8 cellular contexts compared by ENCODE assay signal in genomic region chr1:159925713-159926066, GRCh38. TPM values are rescaled to one million over a fixed set of nuclear protein-coding genes. Genes with fewer than 3 reads are reported as not detected.
DNase-seq lines count a peak whose midpoint lies in the region; ATAC-seq and TF ChIP-seq lines count a peak whose summit lies in the region.

No MANE protein-coding gene starts in this region.

- H3K14ac ChIP-seq in mesenchymal stem cell (ENCODE audit: low read length in 2 of 2) = peak overlapping the region in 1 of 2 experiments; percentile 73

- H3K9me3 ChIP-seq in HUES6 (ENCODE audit: control insufficient read depth, insufficient read depth, low read depth, low read length) (no peaks in the 10 kb centered on the region), mesenchymal stem cell (ENCODE audit: control insufficient read depth, low read length) (no peaks in the 10 kb centered on the region)

- H3K27me3 ChIP-seq in HUES6 (ENCODE audit: control insufficient read depth, insufficient read depth, low read length) (no peaks in the 10 kb centered on the region), brain microvascular endothelial cell (replicated peaks) (no peaks in the 10 kb centered on the region), mesenchymal stem cell (ENCODE audit: control insufficient read depth in 1 of 2, insufficient read depth in 1 of 2, low read length in 2 of 2) (peaks cover 4 to 6% of the 10 kb centered on the region in 2 experiments)

- H2AFZ ChIP-seq in mesenchymal stem cell (ENCODE audit: low read depth, low read length) = peak overlapping the region; percentile 73

- H2BK15ac ChIP-seq in mesenchymal stem cell (ENCODE audit: low read depth, poor library complexity, severe bottlenecking) = no peak overlapping the region

- WGBS in mesenchymal stem cell = 5% methylated on average over 7 of the region's 8 CpGs

- H3K36me3 ChIP-seq in HUES6 (ENCODE audit: control insufficient read depth, insufficient read depth, low read length) = peaks cover 9% of the 10 kb centered on the region
- H3K36me3 ChIP-seq in brain microvascular endothelial cell (replicated peaks) = no peaks in the 10 kb centered on the region
- peaks cover 4 to 6% of the 10 kb centered on the region in 2 experiments for H3K36me3 ChIP-seq in mesenchymal stem cell (ENCODE audit: control insufficient read depth in 1 of 2, insufficient read depth in 2 of 2, low read depth in 1 of 2, low read length in 2 of 2)

- H3K4ac ChIP-seq in mesenchymal stem cell (ENCODE audit: low read depth in 1 of 2, low read length in 2 of 2) = peak overlapping the region in 1 of 2 experiments; percentile 17

- H3K18ac ChIP-seq in mesenchymal stem cell (ENCODE audit: low read depth in 1 of 2, low read length in 2 of 2) = peak overlapping the region; percentile 71 to 78

- H3K9ac ChIP-seq in HUES6 (ENCODE audit: low read length) (peak overlapping the region; percentile 95), mesenchymal stem cell (ENCODE audit: low read length) (peak overlapping the region; percentile 99)

- peaks cover 4% of the 10 kb centered on the region for H3K79me1 ChIP-seq in mesenchymal stem cell (replicated peaks; ENCODE audit: low read length, poor library complexity, severe bottlenecking)

- peak overlapping the region; percentile 66 for H4K8ac ChIP-seq in mesenchymal stem cell (ENCODE audit: low read length)

- peak overlapping the region; percentile 21 for H2BK120ac ChIP-seq in mesenchymal stem cell (ENCODE audit: low read depth, low read length)

- peak overlapping the region; percentile 87 for H3K4me2 ChIP-seq in mesenchymal stem cell (ENCODE audit: low read length, poor library complexity, severe bottlenecking)

- H3K23ac ChIP-seq in mesenchymal stem cell (ENCODE audit: low read length in 2 of 2) = peak overlapping the region in 1 of 2 experiments; percentile 23

- in situ Hi-C loops in brain microvascular endothelial cell (cut with HindIII; ENCODE audit: low pct_ligation_motif_present, low sequenced_read_pairs) = no loop called here

- ATAC-seq in GM19372 (IDR thresholded peaks at IDR 0.05; ENCODE audit: low read depth, unreplicated experiment) = peak; percentile 6

- peak overlapping the region; percentile 18 to 85 for H2BK12ac ChIP-seq in mesenchymal stem cell (ENCODE audit: low read length in 2 of 2)

- no peak for DNase-seq in AG10803 (ENCODE audit: low read depth)
- DNase-seq in brain microvascular endothelial cell = no peak
- DNase-seq in mesenchymal stem cell = no peak
- DNase-seq in T1000 (lab: John Stamatoyannopoulos, UW) = no peak
- DNase-seq in glomerular visceral epithelial cell (ENCODE audit: extremely low spot score) = no peak
- DNase-seq in GF-D8 (lab: John Stamatoyannopoulos, UW) = no peak

- H3K27ac ChIP-seq in HUES6 (ENCODE audit: low read depth, low read length) = no peak overlapping the region
- peak overlapping the region; percentile 97 for H3K27ac ChIP-seq in brain microvascular endothelial cell
- H3K27ac ChIP-seq in mesenchymal stem cell (ENCODE audit: low read length, poor library complexity, severe bottlenecking) = peak overlapping the region; percentile 16

- peak overlapping the region; percentile 34 for H2AK5ac ChIP-seq in mesenchymal stem cell (ENCODE audit: low read length, severe bottlenecking)

- H3K4me3 ChIP-seq in AG10803 (ENCODE audit: low read length) (peak overlapping the region; percentile 99), HUES6 (ENCODE audit: low read depth, low read length) (peak overlapping the region; percentile 88), brain microvascular endothelial cell (ENCODE audit: low read depth, low read length) (peak overlapping the region; percentile 100), mesenchymal stem cell (ENCODE audit: insufficient read depth in 1 of 2, low read depth in 1 of 2, low read length in 2 of 2) (peak overlapping the region; percentile 45 to 98)

- H4K91ac ChIP-seq in mesenchymal stem cell (ENCODE audit: low read length) = peak overlapping the region; percentile 55

- TF ChIP-seq CTCF in AG10803 (conservative IDR thresholded peaks at IDR 0.05; ENCODE audit: low read length) = no peak
- TF ChIP-seq CTCF in brain microvascular endothelial cell (IDR thresholded peaks at IDR 0.05; ENCODE audit: low read depth, low read length, missing control alignments) = no peak

- peak overlapping the region; percentile 95 for H2BK5ac ChIP-seq in mesenchymal stem cell (ENCODE audit: low read depth, low read length, poor library complexity, severe bottlenecking)

- H3K4me1 ChIP-seq in HUES6 (ENCODE audit: control insufficient read depth, insufficient read depth, low read length) = peaks cover 48% of the 10 kb centered on the region
- H3K4me1 ChIP-seq in mesenchymal stem cell (ENCODE audit: control insufficient read depth, insufficient read depth, low read depth, low read length) = peaks cover 30% of the 10 kb centered on the region

RNA-seq across cellular contexts. Expression of gene TAGLN2, which starts 0.4 kb away (rescaled TPM):
- 328 TPM for polyA plus RNA-seq in mesenchymal stem cell (2013, experiment 1 of 2)
- polyA plus RNA-seq in mesenchymal stem cell (2013, experiment 2 of 2) = 330 TPM

RNA-seq across cellular contexts. Expression of gene IGSF9, which starts 19.7 kb away (rescaled TPM):
- 0.03 TPM for polyA plus RNA-seq in mesenchymal stem cell (2013, experiment 1 of 2)
- 0.03 TPM for polyA plus RNA-seq in mesenchymal stem cell (2013, experiment 2 of 2)

RNA-seq across cellular contexts. Expression of gene CFAP45, which starts 25.7 kb away (rescaled TPM):
- 0.86 TPM for polyA plus RNA-seq in mesenchymal stem cell (2013, experiment 1 of 2)
- polyA plus RNA-seq in mesenchymal stem cell (2013, experiment 2 of 2) = 0.71 TPM

RNA-seq across cellular contexts. Expression of gene SLAMF9, which starts 28.3 kb away (rescaled TPM):
- polyA plus RNA-seq in mesenchymal stem cell (2013, experiment 1 of 2) = not detected
- not detected for polyA plus RNA-seq in mesenchymal stem cell (2013, experiment 2 of 2)
